ENCODE assay signal across 20 cellular contexts in the genomic region with DNA sequence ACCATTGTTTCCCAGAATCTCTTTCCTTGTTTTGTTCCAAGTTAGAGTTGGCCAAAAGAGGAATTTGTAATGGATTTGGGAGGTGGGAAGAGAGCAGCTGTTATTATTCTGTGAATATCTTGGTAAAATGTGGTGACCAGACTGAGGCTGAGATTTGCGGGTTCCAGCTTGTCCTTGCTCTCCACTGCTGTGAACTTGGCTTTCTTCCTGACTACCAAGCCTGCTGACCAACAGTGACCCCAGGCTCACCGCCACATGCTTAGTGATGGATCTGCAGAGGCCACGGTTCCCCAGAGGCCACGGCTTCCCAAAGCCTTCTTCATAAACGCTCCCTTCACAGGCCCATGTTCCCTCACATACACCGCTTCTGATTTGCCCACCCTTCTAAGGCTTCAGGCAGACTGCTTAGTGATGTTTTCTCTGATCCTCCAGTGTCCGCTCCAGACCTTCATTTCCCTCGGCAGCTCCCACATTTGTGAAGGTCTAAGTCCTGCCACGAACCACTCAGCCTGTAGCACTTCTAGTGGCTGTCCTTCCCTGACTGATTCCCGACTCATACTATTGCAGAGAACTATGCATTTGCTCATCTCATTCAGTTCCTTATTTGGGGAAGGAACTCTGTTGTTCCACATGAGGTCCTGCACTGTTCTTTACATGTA.
"Had no signal": no experiment of that assay in that cellular context is flagged by ENCODE, and none has a peak within 500 bp of the region (broad histone marks: within the 10 kb centered on the region; RNA-seq: fewer than 3 reads in every experiment).

No MANE protein-coding gene starts in this region.

- H3K27ac ChIP-seq: adrenal gland, dorsolateral prefrontal cortex, left lung, neural progenitor cell, prostate gland, right lobe of liver, tibial artery, WERI-Rb-1 had no signal

- ATAC-seq: activated naive CD4-positive, alpha-beta T cell treated with anti-CD3 and anti-CD28 coated beads, Interleukin-2, amount 50 U/mL, for 72 hours; left lung; right lobe of liver; stimulated activated naive B cell treated with anti-CD40 and anti-IgM and Interleukin-4, amounts not matched to agents 10 μg/mL and 1 μg/mL and 100 μg/mL, for 72 hours had no signal

- DNase-seq: activated CD4-positive, alpha-beta T cell treated with anti-CD3 and anti-CD28 coated beads for 1 hour; activated CD4-positive, alpha-beta T cell treated with anti-CD3 and anti-CD28 coated beads, Interleukin-2, amount 50 U/mL, for 4 hours; activated gamma-delta T cell treated with Interleukin-2 at 50 U/mL for 16 hours; adrenal gland; caudate nucleus; dorsolateral prefrontal cortex; endodermal cell; foreskin melanocyte; kidney; left lung; right lobe of liver; stimulated activated CD4-positive, alpha-beta T cell treated with anti-CD3 and anti-CD28 coated beads, Interleukin-4, amount 100 ng/mL, for 24 hours; stimulated activated naive B cell treated with anti-CD40 and anti-IgM and Interleukin-4, amounts not matched to agents 10 μg/mL and 1 μg/mL and 100 μg/mL, for 72 hours; tibial artery; WERI-Rb-1 had no signal

- H3K36me3 ChIP-seq: adrenal gland, left lung, neural progenitor cell, prostate gland, right lobe of liver, tibial artery, WERI-Rb-1 had no signal

- H3K4me1 Mint-ChIP-seq: memory B cell; stimulated activated naive B cell treated with anti-CD40 and anti-IgM and Interleukin-4, amounts not matched to agents 10 μg/mL and 1 μg/mL and 100 μg/mL, for 72 hours had no signal

- H2AFZ ChIP-seq: neural progenitor cell had no signal

- FAIRE-seq: kidney, urothelium cell line had no signal

- H3K27me3 ChIP-seq: adrenal gland, neural progenitor cell, right lobe of liver had no signal

- H3K4me3 Mint-ChIP-seq: endodermal cell; memory B cell; neural progenitor cell; stimulated activated naive B cell treated with anti-CD40 and anti-IgM and Interleukin-4, amounts not matched to agents 10 μg/mL and 1 μg/mL and 100 μg/mL, for 72 hours had no signal

- H3K4me2 ChIP-seq: neural progenitor cell had no signal

- H3K27me3 Mint-ChIP-seq: memory B cell had no signal

- H3K36me3 Mint-ChIP-seq: activated naive CD4-positive, alpha-beta T cell treated with anti-CD3 and anti-CD28 coated beads, Interleukin-2, amount 50 U/mL, for 72 hours; memory B cell; stimulated activated naive B cell treated with anti-CD40 and anti-IgM and Interleukin-4, amounts not matched to agents 10 μg/mL and 1 μg/mL and 100 μg/mL, for 72 hours had no signal

- H3K4me1 ChIP-seq: adrenal gland, left lung, prostate gland, right lobe of liver, tibial artery had no signal

- H3K9ac ChIP-seq: neural progenitor cell had no signal

- H3K27ac Mint-ChIP-seq: activated naive CD4-positive, alpha-beta T cell treated with anti-CD3 and anti-CD28 coated beads, Interleukin-2, amount 50 U/mL, for 72 hours; endodermal cell; memory B cell; neural progenitor cell; stimulated activated naive B cell treated with anti-CD40 and anti-IgM and Interleukin-4, amounts not matched to agents 10 μg/mL and 1 μg/mL and 100 μg/mL, for 72 hours had no signal

- H3K9me3 Mint-ChIP-seq: activated naive CD4-positive, alpha-beta T cell treated with anti-CD3 and anti-CD28 coated beads, Interleukin-2, amount 50 U/mL, for 72 hours; endodermal cell had no signal

- H3K9me3 ChIP-seq: adrenal gland, left lung, prostate gland, right lobe of liver, tibial artery had no signal

- H3K4me3 ChIP-seq: adrenal gland, dorsolateral prefrontal cortex, left lung, neural progenitor cell, prostate gland, right lobe of liver, tibial artery had no signal
